Comparison of ENCODE assay signal across 13 cellular contexts in the genomic region with DNA sequence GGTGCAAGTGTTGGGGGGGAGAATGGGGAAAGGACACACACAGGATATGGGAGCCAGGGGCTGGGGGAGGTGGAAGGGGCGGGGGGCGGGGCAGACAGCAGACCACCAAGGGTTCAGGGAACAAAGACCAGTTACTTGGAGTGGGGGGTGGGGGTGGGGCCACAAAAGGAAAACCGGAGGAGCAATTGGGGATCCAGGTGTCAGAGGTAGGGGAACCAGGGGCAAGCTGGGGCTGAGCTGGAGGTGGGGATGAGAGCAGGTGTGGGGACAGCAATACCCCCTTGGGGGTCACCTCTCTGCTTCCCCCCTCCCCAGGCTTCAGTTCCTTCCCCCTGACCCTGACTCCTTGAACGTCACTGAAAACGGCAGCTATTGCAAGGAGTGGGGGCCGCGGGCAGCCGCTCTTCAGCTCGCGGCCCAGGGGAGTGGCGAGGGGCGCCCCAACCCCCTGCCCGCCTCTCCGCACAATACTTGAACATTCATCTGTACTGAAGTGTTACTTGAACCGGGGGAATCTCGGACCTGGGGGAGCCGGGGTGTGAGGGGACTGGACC. TPM values are rescaled to one million over a fixed set of nuclear protein-coding genes. Genes with fewer than 3 reads are reported as not detected.
DNase-seq lines count a peak whose midpoint lies in the region; ATAC-seq and TF ChIP-seq lines count a peak whose summit lies in the region.
"Had no signal": no experiment of that assay in that cellular context is flagged by ENCODE, and none has a peak within 500 bp of the region (broad histone marks: within the 10 kb centered on the region; RNA-seq: fewer than 3 reads in every experiment).

No MANE protein-coding gene starts in this region.

- no TSS peak for BruUV-seq in Panc1 (replicated peaks; lab: Mats Ljungman, UMichigan)

- in situ Hi-C loops in Panc1 (cut with HindIII; ENCODE audit: low pct_unique_long_range_greater_than_20kb, low sequenced_read_pairs): no loop called here

- H3K4me3 Mint-ChIP-seq in mesothelial cell of epicardium: peak overlapping the region; percentile 87
- no peak overlapping the region for H3K4me3 Mint-ChIP-seq in activated T-helper 1 cell treated with anti-CD3 and anti-CD28 coated beads, Interleukin-12 subunit alpha, Interleukin-12 subunit beta, Interleukin-2, Interleukin-4 antibody, amounts not matched to agents 30 ng/mL and 10 ng/mL and 1 ng/mL, durations not matched to agents 14 hours and 24 hours and 36 hours
- H3K4me3 Mint-ChIP-seq: stimulated activated naive CD8-positive, alpha-beta T cell treated with anti-CD3 and anti-CD28 coated beads, Interleukin-15, Interleukin-2, amounts not matched to agents 100 ng/mL and 50 ng/mL, for 24 hours had no signal

- H3K36me3 Mint-ChIP-seq in mesothelial cell of epicardium: peaks cover 21% of the 10 kb centered on the region
- peaks cover 15% of the 10 kb centered on the region for H3K36me3 Mint-ChIP-seq in activated T-helper 1 cell treated with anti-CD3 and anti-CD28 coated beads, Interleukin-12 subunit alpha, Interleukin-12 subunit beta, Interleukin-2, Interleukin-4 antibody, amounts not matched to agents 30 ng/mL and 10 ng/mL and 1 ng/mL, durations not matched to agents 14 hours and 24 hours and 36 hours (ENCODE audit: low read depth)

- H3K9me3 Mint-ChIP-seq in mesothelial cell of epicardium: no peaks in the 10 kb centered on the region
- H3K9me3 Mint-ChIP-seq in activated T-helper 1 cell treated with anti-CD3 and anti-CD28 coated beads, Interleukin-12 subunit alpha, Interleukin-12 subunit beta, Interleukin-2, Interleukin-4 antibody, amounts not matched to agents 30 ng/mL and 10 ng/mL and 1 ng/mL, durations not matched to agents 14 hours and 24 hours and 36 hours: no peaks in the 10 kb centered on the region
- H3K9me3 Mint-ChIP-seq: immature natural killer cell; stimulated activated naive CD8-positive, alpha-beta T cell treated with anti-CD3 and anti-CD28 coated beads, Interleukin-15, Interleukin-2, amounts not matched to agents 100 ng/mL and 50 ng/mL, for 24 hours had no signal

- TF ChIP-seq POLR2A in suprapubic skin (IDR thresholded peaks at IDR 0.05): no peak

- H3K27me3 ChIP-seq in Panc1 (ENCODE audit: control insufficient read depth, insufficient read depth, low read length) (no peaks in the 10 kb centered on the region), ectodermal cell (ENCODE audit: control insufficient read depth, insufficient read depth, low read length, poor library complexity, severe bottlenecking) (no peaks in the 10 kb centered on the region), suprapubic skin (no peaks in the 10 kb centered on the region)
- H3K27me3 ChIP-seq: SJCRH30 had no signal

- ATAC-seq in Panc1 (no peak), HG03159 (IDR thresholded peaks at IDR 0.05; ENCODE audit: unreplicated experiment) (no peak), HG02623 (IDR thresholded peaks at IDR 0.05; ENCODE audit: unreplicated experiment) (no peak)

- H3K9me3 ChIP-seq in Panc1 (ENCODE audit: control insufficient read depth, insufficient read depth, low read depth, low read length) (no peaks in the 10 kb centered on the region), ectodermal cell (ENCODE audit: control insufficient read depth, low read length) (no peaks in the 10 kb centered on the region), suprapubic skin (no peaks in the 10 kb centered on the region)
- H3K9me3 ChIP-seq: SJCRH30 had no signal

- TF ChIP-seq CTCF in Panc1 (IDR thresholded peaks at IDR 0.05) (no peak), mesothelial cell of epicardium (IDR thresholded peaks at IDR 0.05; ENCODE audit: unreplicated experiment) (no peak), suprapubic skin (IDR thresholded peaks at IDR 0.05) (no peak)

- H3K4me3 ChIP-seq in Panc1 (ENCODE audit: low read depth in 2 of 2, low read length in 2 of 2) (no peak overlapping the region), ectodermal cell (ENCODE audit: insufficient read depth, low read depth, low read length) (peak overlapping the region; percentile 87), suprapubic skin (peak overlapping the region; percentile 93)

- H3K36me3 ChIP-seq in Panc1 (ENCODE audit: control insufficient read depth, insufficient read depth, low read length): no peaks in the 10 kb centered on the region; the same call in 1 of the 2 replicates
- peaks cover 16% of the 10 kb centered on the region for H3K36me3 ChIP-seq in ectodermal cell (ENCODE audit: control insufficient read depth, insufficient read depth, low read length)
- H3K36me3 ChIP-seq in suprapubic skin: peaks cover 24% of the 10 kb centered on the region

- H3K4me1 ChIP-seq in Panc1 (ENCODE audit: control insufficient read depth, insufficient read depth, low read length): peaks cover 31% of the 10 kb centered on the region
- peaks cover 17% of the 10 kb centered on the region for H3K4me1 ChIP-seq in ectodermal cell (ENCODE audit: control insufficient read depth, insufficient read depth, low read length)
- peaks cover 42% of the 10 kb centered on the region for H3K4me1 ChIP-seq in suprapubic skin

- CTCF ChIA-PET in Panc1 (lab: Charles Lee): no interaction called here

- H3K27me3 Mint-ChIP-seq in mesothelial cell of epicardium (ENCODE audit: low read depth): no peaks in the 10 kb centered on the region
- no peaks in the 10 kb centered on the region for H3K27me3 Mint-ChIP-seq in activated T-helper 1 cell treated with anti-CD3 and anti-CD28 coated beads, Interleukin-12 subunit alpha, Interleukin-12 subunit beta, Interleukin-2, Interleukin-4 antibody, amounts not matched to agents 30 ng/mL and 10 ng/mL and 1 ng/mL, durations not matched to agents 14 hours and 24 hours and 36 hours (ENCODE audit: insufficient read depth)
- H3K27me3 Mint-ChIP-seq: stimulated activated naive CD8-positive, alpha-beta T cell treated with anti-CD3 and anti-CD28 coated beads, Interleukin-15, Interleukin-2, amounts not matched to agents 100 ng/mL and 50 ng/mL, for 24 hours had no signal

- intact Hi-C loops in Panc1 (cut with micrococcal nuclease; ENCODE audit: unreplicated experiment): no loop called here
- intact Hi-C loops in activated T-helper 1 cell treated with anti-CD3 and anti-CD28 coated beads, Interleukin-12 subunit alpha, Interleukin-12 subunit beta, Interleukin-2, Interleukin-4 antibody, amounts not matched to agents 30 ng/mL and 10 ng/mL and 1 ng/mL, durations not matched to agents 14 hours and 24 hours and 36 hours (cut with micrococcal nuclease): no loop called here

- no peak for DNase-seq in Panc1 (ENCODE audit: low read depth, low spot score)
- DNase-seq in mesothelial cell of epicardium (ENCODE audit: low spot score in 2 of 2, unreplicated experiment in 2 of 2): no peak
- no peak for DNase-seq in suprapubic skin (ENCODE audit: low spot score in 2 of 2)
- no peak for DNase-seq in activated T-helper 1 cell treated with anti-CD3 and anti-CD28 coated beads, Interleukin-12 subunit alpha, Interleukin-12 subunit beta, Interleukin-2, Interleukin-4 antibody, amounts not matched to agents 30 ng/mL and 10 ng/mL and 1 ng/mL, durations not matched to agents 14 hours and 24 hours and 36 hours (ENCODE audit: low spot score)
- no peak for DNase-seq in NCI-H345 treated with DMSO at 0.1 percent for 48 hours (lab: John Stamatoyannopoulos, UW; ENCODE audit: unreplicated experiment)
- DNase-seq: central memory CD4-positive, alpha-beta T cell; NCI-H2029 treated with DMSO at 0.1 percent for 48 hours had no signal

- POLR2A ChIA-PET in Panc1 (lab: Charles Lee): no interaction called here

- no peak for TF ChIP-seq EP300 in suprapubic skin (IDR thresholded peaks at IDR 0.05)

- H3K27ac ChIP-seq in Panc1 (ENCODE audit: low read length): peak overlapping the region; percentile 60
- H3K27ac ChIP-seq in ectodermal cell (ENCODE audit: insufficient read depth, low read depth, low read length, poor library complexity, severe bottlenecking): peak overlapping the region; percentile 97
- peak overlapping the region; percentile 93 for H3K27ac ChIP-seq in suprapubic skin
- H3K27ac ChIP-seq: SJCRH30 had no signal

- 3 to 4% methylated on average over 17 of the region's 17 CpGs for WGBS in ectodermal cell, 2 experiments
- 68% methylated on average over 13 of the region's 17 CpGs for WGBS in suprapubic skin

- H3K27ac Mint-ChIP-seq in mesothelial cell of epicardium: peak overlapping the region; percentile 96
- H3K27ac Mint-ChIP-seq in activated T-helper 1 cell treated with anti-CD3 and anti-CD28 coated beads, Interleukin-12 subunit alpha, Interleukin-12 subunit beta, Interleukin-2, Interleukin-4 antibody, amounts not matched to agents 30 ng/mL and 10 ng/mL and 1 ng/mL, durations not matched to agents 14 hours and 24 hours and 36 hours: no peak overlapping the region
- H3K27ac Mint-ChIP-seq: stimulated activated naive CD8-positive, alpha-beta T cell treated with anti-CD3 and anti-CD28 coated beads, Interleukin-15, Interleukin-2, amounts not matched to agents 100 ng/mL and 50 ng/mL, for 24 hours had no signal

- peaks cover 16% of the 10 kb centered on the region for H3K4me1 Mint-ChIP-seq in mesothelial cell of epicardium
- H3K4me1 Mint-ChIP-seq in activated T-helper 1 cell treated with anti-CD3 and anti-CD28 coated beads, Interleukin-12 subunit alpha, Interleukin-12 subunit beta, Interleukin-2, Interleukin-4 antibody, amounts not matched to agents 30 ng/mL and 10 ng/mL and 1 ng/mL, durations not matched to agents 14 hours and 24 hours and 36 hours (ENCODE audit: low read depth): peaks cover 13% of the 10 kb centered on the region

RNA-seq across cellular contexts. Expression of gene ORAI3, which starts 1.3 kb away (rescaled TPM):
- total RNA-seq in Panc1 (2021; ENCODE audit: unreplicated experiment): 26.9 TPM
- polyA plus RNA-seq in Panc1 (2012; ENCODE audit: insufficient read length): 31.0 TPM
- 14.0 TPM for polyA plus RNA-seq in ectodermal cell (2013, experiment 1 of 4)
- polyA plus RNA-seq in ectodermal cell (2013, experiment 2 of 4): 15.7 TPM
- 12.7 TPM for polyA plus RNA-seq in ectodermal cell (2013, experiment 3 of 4)
- polyA plus RNA-seq in ectodermal cell (2013, experiment 4 of 4): 16.1 TPM
- total RNA-seq in mesothelial cell of epicardium: 25.8 to 28.2 TPM (median 26.2 TPM) in 3 replicates
- total RNA-seq in suprapubic skin: 10 to 100 TPM; 25.7 to 41.0 (median 32.7) TPM
- total RNA-seq in activated T-helper 1 cell treated with anti-CD3 and anti-CD28 coated beads, Interleukin-12 subunit alpha, Interleukin-12 subunit beta, Interleukin-2, Interleukin-4 antibody, amounts not matched to agents 30 ng/mL and 10 ng/mL and 1 ng/mL, durations not matched to agents 14 hours and 24 hours and 36 hours: 11.1 and 11.5 TPM in 2 replicates

RNA-seq across cellular contexts. Expression of gene SETD1A, which starts 9.9 kb away (rescaled TPM):
- total RNA-seq in Panc1 (2021; ENCODE audit: unreplicated experiment) (38.7 TPM), mesothelial cell of epicardium (30.8 to 39.1 TPM (median 36.4 TPM) in 3 replicates), suprapubic skin (10 to 100 TPM; 12.5 to 14.7 (median 13.7) TPM)
- polyA plus RNA-seq in Panc1 (2012; ENCODE audit: insufficient read length): 41.5 TPM
- 34.5 TPM for polyA plus RNA-seq in ectodermal cell (2013, experiment 1 of 4)
- 39.7 TPM for polyA plus RNA-seq in ectodermal cell (2013, experiment 2 of 4)
- 27.2 TPM for polyA plus RNA-seq in ectodermal cell (2013, experiment 3 of 4)
- polyA plus RNA-seq in ectodermal cell (2013, experiment 4 of 4): 28.6 TPM
- total RNA-seq in activated T-helper 1 cell treated with anti-CD3 and anti-CD28 coated beads, Interleukin-12 subunit alpha, Interleukin-12 subunit beta, Interleukin-2, Interleukin-4 antibody, amounts not matched to agents 30 ng/mL and 10 ng/mL and 1 ng/mL, durations not matched to agents 14 hours and 24 hours and 36 hours: 34.0 and 38.8 TPM in 2 replicates

RNA-seq across cellular contexts. Expression of gene FBXL19, which starts 24.2 kb away (rescaled TPM):
- total RNA-seq in Panc1 (2021; ENCODE audit: unreplicated experiment): 52.3 TPM
- 67.1 TPM for polyA plus RNA-seq in Panc1 (2012; ENCODE audit: insufficient read length)
- polyA plus RNA-seq in ectodermal cell (2013, experiment 1 of 4): 80.8 TPM
- 83.7 TPM for polyA plus RNA-seq in ectodermal cell (2013, experiment 2 of 4)
- 56.7 TPM for polyA plus RNA-seq in ectodermal cell (2013, experiment 3 of 4)
- polyA plus RNA-seq in ectodermal cell (2013, experiment 4 of 4): 60.5 TPM
- 53.5 to 56.4 TPM (median 54.9 TPM) in 3 replicates for total RNA-seq in mesothelial cell of epicardium
- total RNA-seq in suprapubic skin: 10 to 100 TPM; 21.7 to 28.7 (median 24.5) TPM
- 32.7 and 33.2 TPM in 2 replicates for total RNA-seq in activated T-helper 1 cell treated with anti-CD3 and anti-CD28 coated beads, Interleukin-12 subunit alpha, Interleukin-12 subunit beta, Interleukin-2, Interleukin-4 antibody, amounts not matched to agents 30 ng/mL and 10 ng/mL and 1 ng/mL, durations not matched to agents 14 hours and 24 hours and 36 hours

RNA-seq across cellular contexts. Expression of gene HSD3B7, which starts 37.4 kb away (rescaled TPM):
- total RNA-seq in Panc1 (2021; ENCODE audit: unreplicated experiment): 5.4 TPM
- 8.5 TPM for polyA plus RNA-seq in Panc1 (2012; ENCODE audit: insufficient read length)
- polyA plus RNA-seq in ectodermal cell (2013, experiment 1 of 4): 3.2 TPM
- polyA plus RNA-seq in ectodermal cell (2013, experiment 2 of 4): 3.7 TPM
- 2.3 TPM for polyA plus RNA-seq in ectodermal cell (2013, experiment 3 of 4)
- polyA plus RNA-seq in ectodermal cell (2013, experiment 4 of 4): 2.8 TPM
- 3.5 to 4.0 TPM (median 3.6 TPM) in 3 replicates for total RNA-seq in mesothelial cell of epicardium
- 10 to 100 TPM; 13.2 to 20.8 (median 16.0) TPM for total RNA-seq in suprapubic skin
- total RNA-seq in activated T-helper 1 cell treated with anti-CD3 and anti-CD28 coated beads, Interleukin-12 subunit alpha, Interleukin-12 subunit beta, Interleukin-2, Interleukin-4 antibody, amounts not matched to agents 30 ng/mL and 10 ng/mL and 1 ng/mL, durations not matched to agents 14 hours and 24 hours and 36 hours: 2.1 and 3.3 TPM in 2 replicates
- polyA plus RNA-seq: immature natural killer cell had no signal

RNA-seq across cellular contexts. Expression of gene CTF1, which starts 51.2 kb away (rescaled TPM):
- total RNA-seq in Panc1 (2021; ENCODE audit: unreplicated experiment): 2.9 TPM
- polyA plus RNA-seq in Panc1 (2012; ENCODE audit: insufficient read length): 7.4 TPM
- 3.4 TPM for polyA plus RNA-seq in ectodermal cell (2013, experiment 1 of 4)
- 2.7 TPM for polyA plus RNA-seq in ectodermal cell (2013, experiment 2 of 4)
- polyA plus RNA-seq in ectodermal cell (2013, experiment 3 of 4): 3.9 TPM
- 3.5 TPM for polyA plus RNA-seq in ectodermal cell (2013, experiment 4 of 4)
- 9.1 to 11.5 TPM (median 10.3 TPM) in 3 replicates for total RNA-seq in mesothelial cell of epicardium
- 1 to 10 TPM in 1 of 4 donors, under 1 TPM in 3; 0.30 to 1.3 (median 0.71) TPM for total RNA-seq in suprapubic skin
- total RNA-seq in activated T-helper 1 cell treated with anti-CD3 and anti-CD28 coated beads, Interleukin-12 subunit alpha, Interleukin-12 subunit beta, Interleukin-2, Interleukin-4 antibody, amounts not matched to agents 30 ng/mL and 10 ng/mL and 1 ng/mL, durations not matched to agents 14 hours and 24 hours and 36 hours: 0.23 and 0.29 TPM in 2 replicates
- polyA plus RNA-seq: immature natural killer cell had no signal

Comparison
In these comparisons a context has a peak if more than half of its experiments do, and no peak if none do; other contexts are left out.
1. H3K4me3 ChIP-seq: peak in ectodermal cell (single experiment) and suprapubic skin (single experiment); none in Panc1 (0 of 2).
2. Peak in every context shown above with its lines, with median percentiles within 50 percentile points of each other: H3K27ac ChIP-seq.